Comparison of ENCODE assay signal across 8 cellular contexts in the genomic region with DNA sequence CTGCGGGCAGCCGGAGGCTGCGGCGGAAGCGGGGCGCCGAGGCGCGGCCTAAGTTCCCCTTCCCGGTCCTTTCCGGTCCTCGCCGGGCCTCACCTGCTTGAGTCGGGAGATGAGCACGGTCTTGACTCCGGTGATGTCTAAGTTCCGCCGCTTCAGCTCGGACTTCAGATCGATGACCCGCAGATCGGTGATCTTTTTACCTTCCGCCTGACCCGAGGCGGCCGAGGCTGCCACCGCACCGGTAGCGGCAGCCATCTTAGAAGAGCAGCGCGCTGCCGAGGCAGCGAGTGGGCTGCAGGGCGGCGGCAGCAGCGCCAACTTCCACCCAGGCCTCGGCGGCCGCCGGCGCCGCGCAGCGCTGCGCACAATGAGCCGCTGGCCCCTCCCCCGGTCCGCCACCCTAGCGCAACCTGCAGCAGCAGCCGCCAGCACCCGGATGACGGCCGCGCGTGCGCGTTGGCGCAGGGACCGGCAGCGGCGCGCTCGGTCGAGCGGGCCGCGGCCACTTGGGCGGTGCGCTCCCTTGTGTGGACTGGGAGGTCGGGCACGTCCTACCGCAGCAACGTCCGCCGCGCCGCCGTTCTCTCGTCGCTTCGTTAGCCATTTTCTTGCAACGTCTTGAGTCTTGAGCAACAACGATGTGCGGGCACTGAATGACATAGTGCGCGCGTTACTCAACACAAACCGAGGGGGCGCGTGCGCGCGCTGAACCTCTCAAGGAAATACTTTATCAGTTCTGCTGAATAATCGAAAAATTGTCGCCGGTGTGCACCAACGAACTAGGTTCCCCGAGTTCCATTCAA. TPM values are rescaled to one million over a fixed set of nuclear protein-coding genes. Genes with fewer than 3 reads are reported as not detected.
DNase-seq lines count a peak whose midpoint lies in the region; ATAC-seq and TF ChIP-seq lines count a peak whose summit lies in the region.

A gene (minus strand): TSS at position 369 of the 803 bp plus-strand sequence. CDS start 114 bp downstream, at position 255.

- H3K4me1 ChIP-seq in left ventricle myocardium inferior (peaks cover 52% of the 10 kb centered on the region), psoas muscle (peaks cover 23% of the 10 kb centered on the region), urinary bladder (ENCODE audit: insufficient read depth) (no peaks in the 10 kb centered on the region)

- H3K4me1 Mint-ChIP-seq in T-helper 1 cell treated with Interleukin-12 subunit alpha and Interleukin-12 subunit beta and Interleukin-4 antibody, amounts not matched to agents 30 μg/mL and 1 μg/mL, for 36 hours (ENCODE audit: low read depth) = peaks cover 23% of the 10 kb centered on the region

- DNase-seq in NCI-H1694 treated with DMSO at 0.1 percent for 48 hours (lab: John Stamatoyannopoulos, UW) = peak; percentile 78
- DNase-seq in amniotic stem cell (lab: John Stamatoyannopoulos, UW) = peak; percentile 85
- DNase-seq in left ventricle myocardium inferior = peak; percentile 95
- peak; percentile 94 to 97 for DNase-seq in psoas muscle

- H3K27ac Mint-ChIP-seq in T-helper 1 cell treated with Interleukin-12 subunit alpha and Interleukin-12 subunit beta and Interleukin-4 antibody, amounts not matched to agents 30 μg/mL and 1 μg/mL, for 36 hours = peak within 1 kb of the TSS; percentile 100

- H3K27me3 Mint-ChIP-seq in T-helper 1 cell treated with Interleukin-12 subunit alpha and Interleukin-12 subunit beta and Interleukin-4 antibody, amounts not matched to agents 30 μg/mL and 1 μg/mL, for 36 hours (ENCODE audit: low read depth) = no peaks in the 10 kb centered on the region

- peak; percentile 91 for ATAC-seq in GM18498 (IDR thresholded peaks at IDR 0.05; ENCODE audit: unreplicated experiment)
- peak; percentile 93 for ATAC-seq in HG02885 (IDR thresholded peaks at IDR 0.05; ENCODE audit: poor library complexity, unreplicated experiment)
- ATAC-seq in psoas muscle = peak; percentile 94 to 97 (median 96)

- H3K27ac ChIP-seq in left ventricle myocardium inferior (replicated peaks) (peak within 1 kb of the TSS; percentile 100), psoas muscle (peak within 1 kb of the TSS; percentile 99), urinary bladder (ENCODE audit: low read depth) (peak within 1 kb of the TSS; percentile 98)

- H3K4me3 Mint-ChIP-seq in T-helper 1 cell treated with Interleukin-12 subunit alpha and Interleukin-12 subunit beta and Interleukin-4 antibody, amounts not matched to agents 30 μg/mL and 1 μg/mL, for 36 hours = peak within 1 kb of the TSS; percentile 99

- WGBS in psoas muscle, 3 donors = 0 to 1% (median 0%) methylated on average over 77 to 98 of the region's 98 CpGs
- WGBS in urinary bladder = under 1% methylated on average over 98 of the region's 98 CpGs

- H3K4me3 ChIP-seq in left ventricle myocardium inferior (peak within 1 kb of the TSS; percentile 92), psoas muscle (peak within 1 kb of the TSS; percentile 93), urinary bladder (ENCODE audit: low read depth, low read length) (peak within 1 kb of the TSS; percentile 92)

- no peaks in the 10 kb centered on the region for H3K27me3 ChIP-seq in left ventricle myocardium inferior (ENCODE audit: low read depth)
- no peaks in the 10 kb centered on the region for H3K27me3 ChIP-seq in psoas muscle (ENCODE audit: insufficient read depth in 3 of 3, low read length in 2 of 3)

- H3K9me3 Mint-ChIP-seq in T-helper 1 cell treated with Interleukin-12 subunit alpha and Interleukin-12 subunit beta and Interleukin-4 antibody, amounts not matched to agents 30 μg/mL and 1 μg/mL, for 36 hours = no peaks in the 10 kb centered on the region

- H3K36me3 ChIP-seq in left ventricle myocardium inferior = peaks cover 11% of the 10 kb centered on the region
- peaks cover 0 to 15% of the 10 kb centered on the region in 2 donors for H3K36me3 ChIP-seq in psoas muscle (ENCODE audit: insufficient read depth in 1 of 2, low read depth in 1 of 2)
- H3K36me3 ChIP-seq in urinary bladder (ENCODE audit: insufficient read depth) = no peaks in the 10 kb centered on the region

- H3K36me3 Mint-ChIP-seq in T-helper 1 cell treated with Interleukin-12 subunit alpha and Interleukin-12 subunit beta and Interleukin-4 antibody, amounts not matched to agents 30 μg/mL and 1 μg/mL, for 36 hours (ENCODE audit: low read depth) = peaks cover 5% of the 10 kb centered on the region

- TF ChIP-seq CTCF in left ventricle myocardium inferior (IDR thresholded peaks at IDR 0.05; ENCODE audit: borderline replicate concordance) (peak; percentile 48), psoas muscle (IDR thresholded peaks at IDR 0.05) (peak; percentile 20)

- H3K9me3 ChIP-seq in left ventricle myocardium inferior (replicated peaks) = no peaks in the 10 kb centered on the region
- no peaks in the 10 kb centered on the region for H3K9me3 ChIP-seq in psoas muscle

- intact Hi-C loops in left ventricle myocardium inferior (cut with micrococcal nuclease) = no loop called here
- intact Hi-C loops in psoas muscle (cut with DNase I) = loop anchor here in 1 of 2 donors (10.0 kb wide), 1 partner anchor 689 kb away; no protein-coding TSS in a partner anchor

RNA-seq across cellular contexts. Expression of the gene that starts here (rescaled TPM):
- total RNA-seq in left ventricle myocardium inferior = 47.8 TPM
- 10 to 100 TPM; 32.6 to 63.6 (median 40.5) TPM for total RNA-seq in psoas muscle
- polyA plus RNA-seq in psoas muscle = 10 to 100 TPM; 35.5 to 67.4 (median 54.2) TPM
- 175 TPM for total RNA-seq in urinary bladder
- polyA plus RNA-seq in urinary bladder = 60.0 TPM

Comparison
In these comparisons a context has a peak if more than half of its experiments do, and no peak if none do; other contexts are left out.
1. Peak in every context shown above with its lines: DNase-seq, ATAC-seq, H3K4me3 ChIP-seq and H3K27ac ChIP-seq.